In genomic region chr14:52553671-52554575, GRCh38 we compare ENCODE assay signal across 1 cellular context.
TF ChIP-seq lines count a peak whose summit lies in the region.

No MANE protein-coding gene starts in this region.

TF ChIP-seq in H1, 55 proteins besides CTCF, POLR2A, EP300 and RAD21 (continued from another document):
- TF ChIP-seq CBX8 (IDR thresholded peaks at IDR 0.05; ENCODE audit: borderline replicate concordance, low read depth, low read length): no peak
- 0 out of 4 replicates have a peak, but pooled peaks of 1 of the 2 experiments have one; percentile 32 for TF ChIP-seq SIN3A (conservative IDR thresholded peaks at IDR 0.05 in 1 of 2, IDR thresholded peaks at IDR 0.05 in 1 of 2; ENCODE audit: low read depth in 1 of 2, low read length in 2 of 2)
- no peak for TF ChIP-seq CHD7 (IDR thresholded peaks at IDR 0.05; ENCODE audit: insufficient replicate concordance, low read length)
- TF ChIP-seq PHF8 (conservative IDR thresholded peaks at IDR 0.05; ENCODE audit: low read depth, low read length): 0 out of 2 replicates have a peak, but pooled peaks have one; percentile 16
- TF ChIP-seq KDM5A (IDR thresholded peaks at IDR 0.05; ENCODE audit: low read length): no peak
- TF ChIP-seq KDM1A (IDR thresholded peaks at IDR 0.05; ENCODE audit: borderline replicate concordance, low read length): no peak
- no peak for TF ChIP-seq SRF (IDR thresholded peaks at IDR 0.05; ENCODE audit: low read depth, low read length)
- TF ChIP-seq RBBP5 (IDR thresholded peaks at IDR 0.05; ENCODE audit: borderline replicate concordance, low read depth, low read length): no peak
- no peak for TF ChIP-seq TEAD4 (IDR thresholded peaks at IDR 0.05; ENCODE audit: low read depth, low read length)
- no peak for TF ChIP-seq CHD2 (IDR thresholded peaks at IDR 0.05; ENCODE audit: low read length)
- no peak for TF ChIP-seq BCL11A (IDR thresholded peaks at IDR 0.05; ENCODE audit: low read depth in 2 of 2, low read length in 2 of 2)
- TF ChIP-seq E2F6 (IDR thresholded peaks at IDR 0.05): no peak
- no peak for TF ChIP-seq TCF12 (IDR thresholded peaks at IDR 0.05; ENCODE audit: low read depth, low read length)
- TF ChIP-seq BRCA1 (IDR thresholded peaks at IDR 0.05; ENCODE audit: low read depth, low read length): no peak
- no peak for TF ChIP-seq EGR1 (IDR thresholded peaks at IDR 0.05; ENCODE audit: borderline replicate concordance, low read depth, low read length)
- TF ChIP-seq SIRT6 (IDR thresholded peaks at IDR 0.05; ENCODE audit: low read length): no peak
- TF ChIP-seq MAFK (IDR thresholded peaks at IDR 0.05; ENCODE audit: low read depth, low read length): no peak
